9 cellular contexts compared by ENCODE assay signal in genomic region chr19:2207991-2208860, GRCh38. TPM values are rescaled to one million over a fixed set of nuclear protein-coding genes. Genes with fewer than 3 reads are reported as not detected.
DNase-seq lines count a peak whose midpoint lies in the region; ATAC-seq, FAIRE-seq and TF ChIP-seq lines count a peak whose summit lies in the region.
"Had no signal": no experiment of that assay in that cellular context is flagged by ENCODE, and none has a peak within 500 bp of the region (broad histone marks: within the 10 kb centered on the region; RNA-seq: fewer than 3 reads in every experiment).

No MANE protein-coding gene starts in this region.

- WGBS in liver: 82% methylated on average over 36 of the region's 36 CpGs

- FAIRE-seq in astrocyte (lab: Jason Lieb, UNC): no peak

- no peak overlapping the region for H3K27ac Mint-ChIP-seq in astrocyte (ENCODE audit: unreplicated experiment)

- no peak overlapping the region for H3K4me3 Mint-ChIP-seq in astrocyte (ENCODE audit: unreplicated experiment)

- ATAC-seq in GM19324 (IDR thresholded peaks at IDR 0.05; ENCODE audit: low FRiP score, unreplicated experiment) (no peak), HG03139 (IDR thresholded peaks at IDR 0.05; ENCODE audit: unreplicated experiment) (no peak)

- peaks cover 19% of the 10 kb centered on the region for H3K36me3 ChIP-seq in astrocyte (ENCODE audit: insufficient read depth, low read length)
- peaks cover 10 to 54% (median 16%) of the 10 kb centered on the region in 4 donors for H3K36me3 ChIP-seq in liver (ENCODE audit: control insufficient read depth in 4 of 4, insufficient read depth in 3 of 4, low read depth in 1 of 4, low read length in 3 of 4)

- no peaks in the 10 kb centered on the region for H3K9me3 Mint-ChIP-seq in astrocyte (ENCODE audit: unreplicated experiment)

- peaks cover 25% of the 10 kb centered on the region for H3K79me2 ChIP-seq in astrocyte (ENCODE audit: insufficient read depth, low read length)

- H3K27ac ChIP-seq in astrocyte (ENCODE audit: low read depth, low read length): peak overlapping the region; percentile 42
- no peak overlapping the region for H3K27ac ChIP-seq in liver (ENCODE audit: low read depth in 1 of 2, low read length in 2 of 2)

- H3K4me1 Mint-ChIP-seq in astrocyte (ENCODE audit: low read depth, unreplicated experiment): peaks cover 7% of the 10 kb centered on the region

- no peaks in the 10 kb centered on the region for H3K27me3 ChIP-seq in astrocyte (ENCODE audit: insufficient read depth, low read length)
- H3K27me3 ChIP-seq in liver (ENCODE audit: control insufficient read depth in 4 of 4, insufficient read depth in 4 of 4, low read length in 3 of 4): no peaks in the 10 kb centered on the region

- peak overlapping the region; percentile 55 for H3K4me2 ChIP-seq in astrocyte (ENCODE audit: low read length)

- TF ChIP-seq RAD21 in liver (IDR thresholded peaks at IDR 0.05): peak in 1 of 2 donors; percentile 25

- H3K9me3 ChIP-seq in astrocyte (ENCODE audit: insufficient read depth, low read depth, low read length) (no peaks in the 10 kb centered on the region), liver (ENCODE audit: control insufficient read depth in 4 of 4, low read length in 3 of 4) (no peaks in the 10 kb centered on the region)

- H3K27me3 Mint-ChIP-seq in astrocyte (ENCODE audit: low read depth, unreplicated experiment): no peaks in the 10 kb centered on the region

- H4K20me1 ChIP-seq in astrocyte (ENCODE audit: insufficient read depth, low read length): peaks cover 40% of the 10 kb centered on the region

- peak overlapping the region; percentile 48 for H3K9ac ChIP-seq in astrocyte (ENCODE audit: low read length)
- no peak overlapping the region for H3K9ac ChIP-seq in liver (ENCODE audit: low read depth in 1 of 2, low read length in 2 of 2)

- H3K4me1 ChIP-seq in astrocyte (ENCODE audit: insufficient read depth, low read length): peaks cover 32% of the 10 kb centered on the region
- H3K4me1 ChIP-seq in liver (ENCODE audit: control insufficient read depth in 4 of 4, insufficient read depth in 4 of 4, low read length in 3 of 4): peaks cover 0 to 1% (median 0%) of the 10 kb centered on the region in 4 donors

- TF ChIP-seq CTCF in astrocyte (IDR thresholded peaks at IDR 0.05; ENCODE audit: insufficient read depth, low read depth, low read length) (no peak), liver (IDR thresholded peaks at IDR 0.05; ENCODE audit: low read depth, low read length, missing input control) (peak; percentile 10)

- peaks cover 17% of the 10 kb centered on the region for H3K36me3 Mint-ChIP-seq in astrocyte (ENCODE audit: low read depth, unreplicated experiment)

- H3K4me3 ChIP-seq in astrocyte (ENCODE audit: insufficient read depth, low read depth, low read length) (no peak overlapping the region), liver (ENCODE audit: low read depth in 1 of 3, low read length in 3 of 3) (no peak overlapping the region)

- DNase-seq in stimulated activated CD4-positive, alpha-beta T cell treated with anti-CD3 and anti-CD28 coated beads, Interleukin-15, amount 100 ng/mL, for 24 hours: peak; percentile 30
- no peak for DNase-seq in stimulated activated CD4-positive, alpha-beta T cell treated with anti-CD3 and anti-CD28 coated beads, Interleukin-12 subunit alpha, Interleukin-12 subunit beta, amount 100 ng/mL, for 4 hours
- DNase-seq in astrocyte (ENCODE audit: low read depth) (peak; percentile 21), NCI-H1048 (lab: John Stamatoyannopoulos, UW) (no peak), H4 (ENCODE audit: low spot score) (no peak)
- DNase-seq: hippocampal formation had no signal

- H2AFZ ChIP-seq in astrocyte (ENCODE audit: low read depth, low read length): no peak overlapping the region

TF ChIP-seq in liver, 16 proteins besides CTCF, POLR2A, EP300 and RAD21:
- TF ChIP-seq HNF4G (IDR thresholded peaks at IDR 0.05) (no peak), TAF1 (conservative IDR thresholded peaks at IDR 0.05) (no peak), NR2F2 (IDR thresholded peaks at IDR 0.05) (no peak), YY1 (IDR thresholded peaks at IDR 0.05) (no peak), EGR1 (IDR thresholded peaks at IDR 0.05; ENCODE audit: low read depth in 2 of 2) (no peak), SP1 (IDR thresholded peaks at IDR 0.05) (no peak), RXRA (IDR thresholded peaks at IDR 0.05) (no peak), HNF4A (conservative IDR thresholded peaks at IDR 0.05) (no peak), FOXA1 (IDR thresholded peaks at IDR 0.05) (no peak), FOXA2 (IDR thresholded peaks at IDR 0.05) (no peak), JUND (IDR thresholded peaks at IDR 0.05) (no peak), GABPA (IDR thresholded peaks at IDR 0.05 in 1 of 2, conservative IDR thresholded peaks at IDR 0.05 in 1 of 2) (no peak)
- TF ChIP-seq, protein P1, sequence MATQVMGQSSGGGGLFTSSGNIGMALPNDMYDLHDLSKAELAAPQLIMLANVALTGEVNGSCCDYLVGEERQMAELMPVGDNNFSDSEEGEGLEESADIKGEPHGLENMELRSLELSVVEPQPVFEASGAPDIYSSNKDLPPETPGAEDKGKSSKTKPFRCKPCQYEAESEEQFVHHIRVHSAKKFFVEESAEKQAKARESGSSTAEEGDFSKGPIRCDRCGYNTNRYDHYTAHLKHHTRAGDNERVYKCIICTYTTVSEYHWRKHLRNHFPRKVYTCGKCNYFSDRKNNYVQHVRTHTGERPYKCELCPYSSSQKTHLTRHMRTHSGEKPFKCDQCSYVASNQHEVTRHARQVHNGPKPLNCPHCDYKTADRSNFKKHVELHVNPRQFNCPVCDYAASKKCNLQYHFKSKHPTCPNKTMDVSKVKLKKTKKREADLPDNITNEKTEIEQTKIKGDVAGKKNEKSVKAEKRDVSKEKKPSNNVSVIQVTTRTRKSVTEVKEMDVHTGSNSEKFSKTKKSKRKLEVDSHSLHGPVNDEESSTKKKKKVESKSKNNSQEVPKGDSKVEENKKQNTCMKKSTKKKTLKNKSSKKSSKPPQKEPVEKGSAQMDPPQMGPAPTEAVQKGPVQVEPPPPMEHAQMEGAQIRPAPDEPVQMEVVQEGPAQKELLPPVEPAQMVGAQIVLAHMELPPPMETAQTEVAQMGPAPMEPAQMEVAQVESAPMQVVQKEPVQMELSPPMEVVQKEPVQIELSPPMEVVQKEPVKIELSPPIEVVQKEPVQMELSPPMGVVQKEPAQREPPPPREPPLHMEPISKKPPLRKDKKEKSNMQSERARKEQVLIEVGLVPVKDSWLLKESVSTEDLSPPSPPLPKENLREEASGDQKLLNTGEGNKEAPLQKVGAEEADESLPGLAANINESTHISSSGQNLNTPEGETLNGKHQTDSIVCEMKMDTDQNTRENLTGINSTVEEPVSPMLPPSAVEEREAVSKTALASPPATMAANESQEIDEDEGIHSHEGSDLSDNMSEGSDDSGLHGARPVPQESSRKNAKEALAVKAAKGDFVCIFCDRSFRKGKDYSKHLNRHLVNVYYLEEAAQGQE (IDR thresholded peaks at IDR 0.05): no peak
- TF ChIP-seq, protein P2, sequence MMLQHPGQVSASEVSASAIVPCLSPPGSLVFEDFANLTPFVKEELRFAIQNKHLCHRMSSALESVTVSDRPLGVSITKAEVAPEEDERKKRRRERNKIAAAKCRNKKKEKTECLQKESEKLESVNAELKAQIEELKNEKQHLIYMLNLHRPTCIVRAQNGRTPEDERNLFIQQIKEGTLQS (IDR thresholded peaks at IDR 0.05): no peak
- TF ChIP-seq, protein P3, sequence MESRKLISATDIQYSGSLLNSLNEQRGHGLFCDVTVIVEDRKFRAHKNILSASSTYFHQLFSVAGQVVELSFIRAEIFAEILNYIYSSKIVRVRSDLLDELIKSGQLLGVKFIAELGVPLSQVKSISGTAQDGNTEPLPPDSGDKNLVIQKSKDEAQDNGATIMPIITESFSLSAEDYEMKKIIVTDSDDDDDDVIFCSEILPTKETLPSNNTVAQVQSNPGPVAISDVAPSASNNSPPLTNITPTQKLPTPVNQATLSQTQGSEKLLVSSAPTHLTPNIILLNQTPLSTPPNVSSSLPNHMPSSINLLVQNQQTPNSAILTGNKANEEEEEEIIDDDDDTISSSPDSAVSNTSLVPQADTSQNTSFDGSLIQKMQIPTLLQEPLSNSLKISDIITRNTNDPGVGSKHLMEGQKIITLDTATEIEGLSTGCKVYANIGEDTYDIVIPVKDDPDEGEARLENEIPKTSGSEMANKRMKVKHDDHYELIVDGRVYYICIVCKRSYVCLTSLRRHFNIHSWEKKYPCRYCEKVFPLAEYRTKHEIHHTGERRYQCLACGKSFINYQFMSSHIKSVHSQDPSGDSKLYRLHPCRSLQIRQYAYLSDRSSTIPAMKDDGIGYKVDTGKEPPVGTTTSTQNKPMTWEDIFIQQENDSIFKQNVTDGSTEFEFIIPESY (IDR thresholded peaks at IDR 0.05): no peak
- TF ChIP-seq, protein P4, sequence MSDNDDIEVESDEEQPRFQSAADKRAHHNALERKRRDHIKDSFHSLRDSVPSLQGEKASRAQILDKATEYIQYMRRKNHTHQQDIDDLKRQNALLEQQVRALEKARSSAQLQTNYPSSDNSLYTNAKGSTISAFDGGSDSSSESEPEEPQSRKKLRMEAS (IDR thresholded peaks at IDR 0.05): no peak

RNA-seq across cellular contexts. Expression of gene PLEKHJ1, which starts 27.9 kb away (rescaled TPM):
- 69.9 and 78.3 TPM in 2 replicates for total RNA-seq in astrocyte
- total RNA-seq in liver: 10 to 100 TPM; 22.2 to 44.5 TPM
- 10 to 100 TPM; 36.5 to 37.4 TPM for polyA plus RNA-seq in liver
- 45.1 and 50.8 TPM in 2 replicates for total RNA-seq in H4 (2014; rRNA removed; shearing (Covaris generic))

RNA-seq across cellular contexts. Expression of gene SF3A2, which starts 28.4 kb away (rescaled TPM):
- total RNA-seq in astrocyte (76.6 and 83.2 TPM in 2 replicates), liver (10 to 100 TPM; 12.9 to 32.0 TPM)
- polyA plus RNA-seq in liver: 10 to 100 TPM in 1 of 2 donors, 1 to 10 TPM in 1; 2.2 to 13.5 TPM
- total RNA-seq in H4 (2014; rRNA removed; shearing (Covaris generic)): 10.8 and 13.3 TPM in 2 replicates

RNA-seq across cellular contexts. Expression of gene AMH, which starts 40.9 kb away (rescaled TPM):
- total RNA-seq in astrocyte: 3.5 and 4.6 TPM in 2 replicates
- under 1 TPM; 0.47 to 0.59 TPM for total RNA-seq in liver
- polyA plus RNA-seq in liver: under 1 TPM in 1 of 2 donors, not detected in 1; 0.08 TPM
- total RNA-seq in H4 (2014; rRNA removed; shearing (Covaris generic)): 0.68 and 1.0 TPM in 2 replicates

RNA-seq across cellular contexts. Expression of gene DOT1L, which starts 44.5 kb away (rescaled TPM):
- total RNA-seq in astrocyte: 21.7 and 25.6 TPM in 2 replicates
- total RNA-seq in liver: 1 to 10 TPM; 6.7 to 9.9 TPM
- polyA plus RNA-seq in liver: 1 to 10 TPM; 3.4 to 6.9 TPM
- 1.5 and 6.8 TPM in 2 replicates for total RNA-seq in H4 (2014; rRNA removed; shearing (Covaris generic))

RNA-seq across cellular contexts. Expression of gene JSRP1, which starts 48.0 kb away (rescaled TPM):
- total RNA-seq in astrocyte: 0.36 and 1.3 TPM in 2 replicates
- under 1 TPM in 1 of 2 donors, not detected in 1; 0.25 TPM for total RNA-seq in liver
- under 1 TPM; 0.39 to 0.45 TPM for polyA plus RNA-seq in liver
- total RNA-seq in H4 (2014; rRNA removed; shearing (Covaris generic)): 0.66 TPM in 1 of 2 replicates, not detected in the other

Comparison
In these comparisons a context has a peak if more than half of its experiments do, and no peak if none do; other contexts are left out.
1. DNase-seq: peak in stimulated activated CD4-positive, alpha-beta T cell treated with anti-CD3 and anti-CD28 coated beads, Interleukin-15, amount 100 ng/mL, for 24 hours (single experiment) and astrocyte (single experiment); none in stimulated activated CD4-positive, alpha-beta T cell treated with anti-CD3 and anti-CD28 coated beads, Interleukin-12 subunit alpha, Interleukin-12 subunit beta, amount 100 ng/mL, for 4 hours (single experiment), NCI-H1048 (single experiment) and H4 (single experiment).